10 cellular contexts compared by ENCODE assay signal in the genomic region with DNA sequence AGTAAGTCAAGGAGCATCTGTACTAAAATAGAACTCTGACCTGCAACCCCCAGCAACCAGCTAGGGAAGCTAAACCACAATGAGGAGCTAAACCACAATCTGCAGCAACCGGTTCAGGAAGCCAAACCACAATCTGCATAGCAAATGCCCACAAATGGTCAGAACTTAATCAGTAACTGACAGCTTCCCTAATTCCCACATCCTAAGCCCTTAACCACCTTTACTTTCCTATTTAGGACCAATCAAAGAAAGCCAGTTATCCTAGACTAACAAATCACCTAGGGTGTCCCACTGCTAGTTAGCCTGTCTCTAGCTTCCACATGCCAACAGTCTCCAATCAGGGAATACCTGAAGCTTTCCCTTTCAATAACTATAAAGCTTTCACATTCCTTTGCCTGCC.
DNase-seq lines count a peak whose midpoint lies in the region; TF ChIP-seq lines count a peak whose summit lies in the region.
"Had no signal": no experiment of that assay in that cellular context is flagged by ENCODE, and none has a peak within 500 bp of the region (broad histone marks: within the 10 kb centered on the region; RNA-seq: fewer than 3 reads in every experiment).

No MANE protein-coding gene starts in this region.

- CTCF ChIA-PET in HEK293T (lab: Yijun Ruan, JAX) = interaction anchor here (1.0 kb wide), 1 partner anchor 27 kb away, joined by 3 read pairs; no protein-coding TSS in a partner anchor

- H3K36me3 Mint-ChIP-seq in activated CD4-positive, alpha-beta T cell treated with anti-CD3 and anti-CD28 coated beads, Interleukin-2, amount 10 ng/mL, durations not matched to agents 24 days and 14 days (ENCODE audit: low read depth) = no peaks in the 10 kb centered on the region

- no peaks in the 10 kb centered on the region for H3K9me3 Mint-ChIP-seq in activated CD4-positive, alpha-beta T cell treated with anti-CD3 and anti-CD28 coated beads, Interleukin-2, amount 10 ng/mL, durations not matched to agents 24 days and 14 days

- H3K27me3 Mint-ChIP-seq in activated CD4-positive, alpha-beta T cell treated with anti-CD3 and anti-CD28 coated beads, Interleukin-2, amount 10 ng/mL, durations not matched to agents 24 days and 14 days = no peaks in the 10 kb centered on the region

- no peaks in the 10 kb centered on the region for H3K4me1 Mint-ChIP-seq in activated CD4-positive, alpha-beta T cell treated with anti-CD3 and anti-CD28 coated beads, Interleukin-2, amount 10 ng/mL, durations not matched to agents 24 days and 14 days

- POLR2A ChIA-PET in HEK293T (lab: Yijun Ruan, JAX) = no interaction called here

- H3K27ac ChIP-seq in SJCRH30 = no peak overlapping the region
- H3K27ac ChIP-seq: neutrophil had no signal

- H3K4me1 ChIP-seq in SJCRH30 = peaks cover 4% of the 10 kb centered on the region

- H3K4me3 ChIP-seq in SJCRH30 = no peak overlapping the region
- H3K4me3 ChIP-seq in fibroblast of villous mesenchyme (ENCODE audit: low read depth, low read length) = no peak overlapping the region

- no peak overlapping the region for H3K27ac Mint-ChIP-seq in activated CD4-positive, alpha-beta T cell treated with anti-CD3 and anti-CD28 coated beads, Interleukin-2, amount 10 ng/mL, durations not matched to agents 24 days and 14 days

- peak; percentile 72 for DNase-seq in ACHN
- peak; percentile 22 for DNase-seq in HT-29 (ENCODE audit: low spot score)
- peak; percentile 35 to 54 for DNase-seq in SJCRH30
- peak; percentile 77 for DNase-seq in fibroblast of villous mesenchyme (ENCODE audit: low read depth)
- DNase-seq in HEK293T (ENCODE audit: extremely low spot score) = no peak
- DNase-seq in LoVo (ENCODE audit: low spot score) = no peak
- DNase-seq in activated CD4-positive, alpha-beta T cell treated with anti-CD3 and anti-CD28 coated beads, Interleukin-2, amount 10 ng/mL, durations not matched to agents 24 days and 14 days = no peak
- no peak for DNase-seq in Ammon's horn (ENCODE audit: low spot score)
- DNase-seq: activated effector memory CD4-positive, alpha-beta T cell treated with anti-CD3 and anti-CD28 coated beads, Interleukin-2, amount 50 U/mL, for 16 hours had no signal

- H3K36me3 ChIP-seq in SJCRH30 = no peaks in the 10 kb centered on the region
- H3K36me3 ChIP-seq: neutrophil had no signal

- intact Hi-C loops in activated CD4-positive, alpha-beta T cell treated with anti-CD3 and anti-CD28 coated beads, Interleukin-2, amount 10 ng/mL, durations not matched to agents 24 days and 14 days (cut with micrococcal nuclease) = no loop called here

- H3K9me3 ChIP-seq in SJCRH30 (replicated peaks) = no peaks in the 10 kb centered on the region
- H3K9me3 ChIP-seq: neutrophil had no signal

- in situ Hi-C loops in ACHN (cut with HindIII; ENCODE audit: low pct_ligation_motif_present, low pct_unique_long_range_greater_than_20kb, low sequenced_read_pairs) = no loop called here

- H3K27me3 ChIP-seq in SJCRH30 = no peaks in the 10 kb centered on the region
- H3K27me3 ChIP-seq: neutrophil had no signal

- no peak for TF ChIP-seq CTCF in fibroblast of villous mesenchyme (IDR thresholded peaks at IDR 0.05; ENCODE audit: insufficient read depth, low read depth, low read length)

- H3K4me3 Mint-ChIP-seq in activated CD4-positive, alpha-beta T cell treated with anti-CD3 and anti-CD28 coated beads, Interleukin-2, amount 10 ng/mL, durations not matched to agents 24 days and 14 days = no peak overlapping the region

TF ChIP-seq in HEK293T, 16 proteins besides CTCF, POLR2A, EP300 and RAD21:
- no peak for TF ChIP-seq SP1 (IDR thresholded peaks at IDR 0.05)
- TF ChIP-seq ELF4 (IDR thresholded peaks at IDR 0.05) = no peak
- TF ChIP-seq FOXK2 (IDR thresholded peaks at IDR 0.05) = no peak
- TF ChIP-seq ARNT (IDR thresholded peaks at IDR 0.05) = no peak
- no peak for TF ChIP-seq TARDBP (IDR thresholded peaks at IDR 0.05)
- no peak for TF ChIP-seq LEF1 (IDR thresholded peaks at IDR 0.05; ENCODE audit: borderline replicate concordance)

Comparison
In these comparisons a context has a peak if more than half of its experiments do, and no peak if none do; other contexts are left out.
1. DNase-seq: peak in ACHN (single experiment), HT-29 (single experiment), SJCRH30 (2 of 2) and fibroblast of villous mesenchyme (single experiment); none in HEK293T (single experiment), LoVo (single experiment), activated CD4-positive, alpha-beta T cell treated with anti-CD3 and anti-CD28 coated beads, Interleukin-2, amount 10 ng/mL, durations not matched to agents 24 days and 14 days (single experiment) and Ammon's horn (single experiment).